In the genomic region with DNA sequence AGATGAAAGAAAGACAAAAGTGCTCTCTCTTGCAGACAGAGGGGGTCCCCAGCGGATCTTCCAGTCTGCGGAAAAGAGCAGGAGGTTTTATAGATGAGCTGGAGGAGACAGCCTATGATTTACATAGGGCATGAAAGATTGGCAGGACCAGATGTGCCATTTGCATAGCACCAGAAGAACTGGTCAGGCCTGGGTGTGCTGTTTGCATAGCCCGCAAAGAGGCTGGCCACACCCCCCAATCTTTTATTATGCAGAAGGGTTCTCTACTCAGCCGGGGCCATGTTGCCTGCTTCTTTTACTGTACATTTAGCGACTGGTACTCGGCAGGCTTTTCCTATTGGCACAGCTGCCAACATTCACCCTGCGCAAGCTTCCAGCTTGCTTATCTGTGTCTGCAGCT, we compare ENCODE assay signal across 2 cellular contexts.
TF ChIP-seq lines count a peak whose summit lies in the region.

No MANE protein-coding gene starts in this region.

TF ChIP-seq in GM23338, 12 proteins besides CTCF, POLR2A, EP300 and RAD21 (continued from another document):
- TF ChIP-seq, protein P1, sequence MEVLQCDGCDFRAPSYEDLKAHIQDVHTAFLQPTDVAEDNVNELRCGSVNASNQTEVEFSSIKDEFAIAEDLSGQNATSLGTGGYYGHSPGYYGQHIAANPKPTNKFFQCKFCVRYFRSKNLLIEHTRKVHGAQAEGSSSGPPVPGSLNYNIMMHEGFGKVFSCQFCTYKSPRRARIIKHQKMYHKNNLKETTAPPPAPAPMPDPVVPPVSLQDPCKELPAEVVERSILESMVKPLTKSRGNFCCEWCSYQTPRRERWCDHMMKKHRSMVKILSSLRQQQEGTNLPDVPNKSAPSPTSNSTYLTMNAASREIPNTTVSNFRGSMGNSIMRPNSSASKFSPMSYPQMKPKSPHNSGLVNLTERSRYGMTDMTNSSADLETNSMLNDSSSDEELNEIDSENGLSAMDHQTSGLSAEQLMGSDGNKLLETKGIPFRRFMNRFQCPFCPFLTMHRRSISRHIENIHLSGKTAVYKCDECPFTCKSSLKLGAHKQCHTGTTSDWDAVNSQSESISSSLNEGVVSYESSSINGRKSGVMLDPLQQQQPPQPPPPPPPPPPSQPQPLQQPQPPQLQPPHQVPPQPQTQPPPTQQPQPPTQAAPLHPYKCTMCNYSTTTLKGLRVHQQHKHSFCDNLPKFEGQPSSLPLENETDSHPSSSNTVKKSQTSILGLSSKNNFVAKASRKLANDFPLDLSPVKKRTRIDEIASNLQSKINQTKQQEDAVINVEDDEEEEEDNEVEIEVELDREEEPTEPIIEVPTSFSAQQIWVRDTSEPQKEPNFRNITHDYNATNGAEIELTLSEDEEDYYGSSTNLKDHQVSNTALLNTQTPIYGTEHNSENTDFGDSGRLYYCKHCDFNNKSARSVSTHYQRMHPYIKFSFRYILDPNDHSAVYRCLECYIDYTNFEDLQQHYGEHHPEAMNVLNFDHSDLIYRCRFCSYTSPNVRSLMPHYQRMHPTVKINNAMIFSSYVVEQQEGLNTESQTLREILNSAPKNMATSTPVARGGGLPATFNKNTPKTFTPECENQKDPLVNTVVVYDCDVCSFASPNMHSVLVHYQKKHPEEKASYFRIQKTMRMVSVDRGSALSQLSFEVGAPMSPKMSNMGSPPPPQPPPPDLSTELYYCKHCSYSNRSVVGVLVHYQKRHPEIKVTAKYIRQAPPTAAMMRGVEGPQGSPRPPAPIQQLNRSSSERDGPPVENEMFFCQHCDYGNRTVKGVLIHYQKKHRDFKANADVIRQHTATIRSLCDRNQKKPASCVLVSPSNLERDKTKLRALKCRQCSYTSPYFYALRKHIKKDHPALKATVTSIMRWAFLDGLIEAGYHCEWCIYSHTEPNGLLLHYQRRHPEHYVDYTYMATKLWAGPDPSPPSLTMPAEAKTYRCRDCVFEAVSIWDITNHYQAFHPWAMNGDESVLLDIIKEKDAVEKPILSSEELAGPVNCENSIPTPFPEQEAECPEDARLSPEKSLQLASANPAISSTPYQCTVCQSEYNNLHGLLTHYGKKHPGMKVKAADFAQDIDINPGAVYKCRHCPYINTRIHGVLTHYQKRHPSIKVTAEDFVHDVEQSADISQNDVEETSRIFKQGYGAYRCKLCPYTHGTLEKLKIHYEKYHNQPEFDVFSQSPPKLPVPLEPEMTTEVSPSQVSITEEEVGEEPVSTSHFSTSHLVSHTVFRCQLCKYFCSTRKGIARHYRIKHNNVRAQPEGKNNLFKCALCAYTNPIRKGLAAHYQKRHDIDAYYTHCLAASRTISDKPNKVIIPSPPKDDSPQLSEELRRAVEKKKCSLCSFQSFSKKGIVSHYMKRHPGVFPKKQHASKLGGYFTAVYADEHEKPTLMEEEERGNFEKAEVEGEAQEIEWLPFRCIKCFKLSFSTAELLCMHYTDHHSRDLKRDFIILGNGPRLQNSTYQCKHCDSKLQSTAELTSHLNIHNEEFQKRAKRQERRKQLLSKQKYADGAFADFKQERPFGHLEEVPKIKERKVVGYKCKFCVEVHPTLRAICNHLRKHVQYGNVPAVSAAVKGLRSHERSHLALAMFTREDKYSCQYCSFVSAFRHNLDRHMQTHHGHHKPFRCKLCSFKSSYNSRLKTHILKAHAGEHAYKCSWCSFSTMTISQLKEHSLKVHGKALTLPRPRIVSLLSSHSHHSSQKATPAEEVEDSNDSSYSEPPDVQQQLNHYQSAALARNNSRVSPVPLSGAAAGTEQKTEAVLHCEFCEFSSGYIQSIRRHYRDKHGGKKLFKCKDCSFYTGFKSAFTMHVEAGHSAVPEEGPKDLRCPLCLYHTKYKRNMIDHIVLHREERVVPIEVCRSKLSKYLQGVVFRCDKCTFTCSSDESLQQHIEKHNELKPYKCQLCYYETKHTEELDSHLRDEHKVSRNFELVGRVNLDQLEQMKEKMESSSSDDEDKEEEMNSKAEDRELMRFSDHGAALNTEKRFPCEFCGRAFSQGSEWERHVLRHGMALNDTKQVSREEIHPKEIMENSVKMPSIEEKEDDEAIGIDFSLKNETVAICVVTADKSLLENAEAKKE (CRISPR knock-in tag; IDR thresholded peaks at IDR 0.05): no peak
- TF ChIP-seq CREB1 (CRISPR knock-in tag; IDR thresholded peaks at IDR 0.05; ENCODE audit: low read depth): no peak
- TF ChIP-seq POLR2AphosphoS5 (IDR thresholded peaks at IDR 0.05; ENCODE audit: low read depth): no peak
- TF ChIP-seq ZNF114 (CRISPR knock-in tag; IDR thresholded peaks at IDR 0.05): no peak
- no peak for TF ChIP-seq NANOG (IDR thresholded peaks at IDR 0.05; ENCODE audit: borderline replicate concordance)
- TF ChIP-seq, protein P2, sequence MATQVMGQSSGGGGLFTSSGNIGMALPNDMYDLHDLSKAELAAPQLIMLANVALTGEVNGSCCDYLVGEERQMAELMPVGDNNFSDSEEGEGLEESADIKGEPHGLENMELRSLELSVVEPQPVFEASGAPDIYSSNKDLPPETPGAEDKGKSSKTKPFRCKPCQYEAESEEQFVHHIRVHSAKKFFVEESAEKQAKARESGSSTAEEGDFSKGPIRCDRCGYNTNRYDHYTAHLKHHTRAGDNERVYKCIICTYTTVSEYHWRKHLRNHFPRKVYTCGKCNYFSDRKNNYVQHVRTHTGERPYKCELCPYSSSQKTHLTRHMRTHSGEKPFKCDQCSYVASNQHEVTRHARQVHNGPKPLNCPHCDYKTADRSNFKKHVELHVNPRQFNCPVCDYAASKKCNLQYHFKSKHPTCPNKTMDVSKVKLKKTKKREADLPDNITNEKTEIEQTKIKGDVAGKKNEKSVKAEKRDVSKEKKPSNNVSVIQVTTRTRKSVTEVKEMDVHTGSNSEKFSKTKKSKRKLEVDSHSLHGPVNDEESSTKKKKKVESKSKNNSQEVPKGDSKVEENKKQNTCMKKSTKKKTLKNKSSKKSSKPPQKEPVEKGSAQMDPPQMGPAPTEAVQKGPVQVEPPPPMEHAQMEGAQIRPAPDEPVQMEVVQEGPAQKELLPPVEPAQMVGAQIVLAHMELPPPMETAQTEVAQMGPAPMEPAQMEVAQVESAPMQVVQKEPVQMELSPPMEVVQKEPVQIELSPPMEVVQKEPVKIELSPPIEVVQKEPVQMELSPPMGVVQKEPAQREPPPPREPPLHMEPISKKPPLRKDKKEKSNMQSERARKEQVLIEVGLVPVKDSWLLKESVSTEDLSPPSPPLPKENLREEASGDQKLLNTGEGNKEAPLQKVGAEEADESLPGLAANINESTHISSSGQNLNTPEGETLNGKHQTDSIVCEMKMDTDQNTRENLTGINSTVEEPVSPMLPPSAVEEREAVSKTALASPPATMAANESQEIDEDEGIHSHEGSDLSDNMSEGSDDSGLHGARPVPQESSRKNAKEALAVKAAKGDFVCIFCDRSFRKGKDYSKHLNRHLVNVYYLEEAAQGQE (IDR thresholded peaks at IDR 0.05; ENCODE audit: unreplicated experiment): no peak

TF ChIP-seq in HepG2, 621 proteins besides CTCF, POLR2A, EP300 and RAD21 (continued from another document):
- TF ChIP-seq, protein P3, sequence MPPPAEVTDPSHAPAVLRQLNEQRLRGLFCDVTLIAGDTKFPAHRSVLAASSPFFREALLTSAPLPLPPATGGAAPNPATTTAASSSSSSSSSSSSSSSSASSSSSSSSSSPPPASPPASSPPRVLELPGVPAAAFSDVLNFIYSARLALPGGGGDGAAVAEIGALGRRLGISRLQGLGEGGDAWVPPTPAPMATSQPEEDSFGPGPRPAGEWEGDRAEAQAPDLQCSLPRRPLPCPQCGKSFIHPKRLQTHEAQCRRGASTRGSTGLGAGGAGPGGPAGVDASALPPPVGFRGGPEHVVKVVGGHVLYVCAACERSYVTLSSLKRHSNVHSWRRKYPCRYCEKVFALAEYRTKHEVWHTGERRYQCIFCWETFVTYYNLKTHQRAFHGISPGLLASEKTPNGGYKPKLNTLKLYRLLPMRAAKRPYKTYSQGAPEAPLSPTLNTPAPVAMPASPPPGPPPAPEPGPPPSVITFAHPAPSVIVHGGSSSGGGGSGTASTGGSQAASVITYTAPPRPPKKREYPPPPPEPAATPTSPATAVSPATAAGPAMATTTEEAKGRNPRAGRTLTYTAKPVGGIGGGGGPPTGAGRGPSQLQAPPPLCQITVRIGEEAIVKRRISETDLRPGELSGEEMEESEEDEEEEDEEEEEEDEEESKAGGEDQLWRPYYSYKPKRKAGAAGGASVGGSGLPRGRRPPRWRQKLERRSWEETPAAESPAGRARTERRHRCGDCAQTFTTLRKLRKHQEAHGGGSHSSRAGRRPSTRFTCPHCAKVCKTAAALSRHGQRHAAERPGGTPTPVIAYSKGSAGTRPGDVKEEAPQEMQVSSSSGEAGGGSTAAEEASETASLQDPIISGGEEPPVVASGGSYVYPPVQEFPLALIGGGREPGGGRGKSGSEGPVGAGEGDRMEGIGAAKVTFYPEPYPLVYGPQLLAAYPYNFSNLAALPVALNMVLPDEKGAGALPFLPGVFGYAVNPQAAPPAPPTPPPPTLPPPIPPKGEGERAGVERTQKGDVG (CRISPR knock-in tag; IDR thresholded peaks at IDR 0.05; ENCODE audit: borderline replicate concordance): no peak
- TF ChIP-seq EEA1 (CRISPR knock-in tag; IDR thresholded peaks at IDR 0.05; ENCODE audit: borderline replicate concordance): no peak
- no peak for TF ChIP-seq ZNF253 (CRISPR knock-in tag; IDR thresholded peaks at IDR 0.05; ENCODE audit: borderline replicate concordance)
- TF ChIP-seq ZBTB7B (CRISPR knock-in tag; IDR thresholded peaks at IDR 0.05): no peak
- TF ChIP-seq, protein P4, sequence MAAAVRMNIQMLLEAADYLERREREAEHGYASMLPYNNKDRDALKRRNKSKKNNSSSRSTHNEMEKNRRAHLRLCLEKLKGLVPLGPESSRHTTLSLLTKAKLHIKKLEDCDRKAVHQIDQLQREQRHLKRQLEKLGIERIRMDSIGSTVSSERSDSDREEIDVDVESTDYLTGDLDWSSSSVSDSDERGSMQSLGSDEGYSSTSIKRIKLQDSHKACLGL (CRISPR knock-in tag; IDR thresholded peaks at IDR 0.05): no peak
- TF ChIP-seq ZFP37 (CRISPR knock-in tag; IDR thresholded peaks at IDR 0.05; ENCODE audit: borderline replicate concordance): no peak
